24 cellular contexts compared by ENCODE assay signal in genomic region chr2:222738759-222739292, GRCh38.
DNase-seq lines count a peak whose midpoint lies in the region; ATAC-seq and TF ChIP-seq lines count a peak whose summit lies in the region.
"Had no signal": no experiment of that assay in that cellular context is flagged by ENCODE, and none has a peak within 500 bp of the region (broad histone marks: within the 10 kb centered on the region; RNA-seq: fewer than 3 reads in every experiment).

No MANE protein-coding gene starts in this region.

- TF ChIP-seq CTCF in HFFc6 (IDR thresholded peaks at IDR 0.05) (no peak), neural crest cell (conservative IDR thresholded peaks at IDR 0.05) (no peak), foreskin fibroblast (IDR thresholded peaks at IDR 0.05; ENCODE audit: low read depth, low read length) (no peak)

- peak; percentile 25 for DNase-seq in activated CD4-positive, alpha-beta T cell treated with anti-CD3 and anti-CD28 coated beads for 36 hours
- no peak for DNase-seq in activated CD4-positive, alpha-beta T cell treated with anti-CD3 and anti-CD28 coated beads, Interleukin-2, amount 50 U/mL, for 1 hour
- DNase-seq in HFFc6 (no peak), neural crest cell (ENCODE audit: low read depth, low spot score) (no peak), NCI-H510A treated with DMSO at 0.1 percent for 48 hours (lab: John Stamatoyannopoulos, UW) (no peak), foreskin fibroblast (no peak)
- peak; percentile 11 for DNase-seq in activated CD4-positive, alpha-beta memory T cell treated with anti-CD3 and anti-CD28 coated beads for 36 hours
- DNase-seq: activated T-cell treated with anti-CD3 and anti-CD28 coated beads, Interleukin-2, amount 50 U/mL, for 48 hours; BE2C; GOT3; hypothalamus; kidney glomerular epithelial cell; naive thymus-derived CD4-positive, alpha-beta T cell; NCI-H2029; NCI-H345; pancreas; sigmoid colon; stimulated activated CD4-positive, alpha-beta T cell treated with anti-CD3 and anti-CD28 coated beads, Interleukin-1b, Interleukin-23, amount 100 ng/mL, for 48 hours; stimulated activated naive CD8-positive, alpha-beta T cell treated with anti-CD3 and anti-CD28 coated beads, Interleukin-15, amount 100 ng/mL, for 72 hours had no signal

- H3K36me3 Mint-ChIP-seq in activated CD4-positive, alpha-beta T cell treated with anti-CD3 and anti-CD28 coated beads for 36 hours (ENCODE audit: low read depth): no peaks in the 10 kb centered on the region
- H3K36me3 Mint-ChIP-seq in HFFc6 (ENCODE audit: low read depth): peaks cover 8% of the 10 kb centered on the region; the same call in 1 of the 2 replicates
- H3K36me3 Mint-ChIP-seq in activated CD4-positive, alpha-beta memory T cell treated with anti-CD3 and anti-CD28 coated beads for 36 hours: no peaks in the 10 kb centered on the region
- H3K36me3 Mint-ChIP-seq in neural crest cell (ENCODE audit: low read depth): no peaks in the 10 kb centered on the region
- H3K36me3 Mint-ChIP-seq: brain; memory B cell; naive thymus-derived CD4-positive, alpha-beta T cell; type B pancreatic cell had no signal

- no peaks in the 10 kb centered on the region for H3K9me3 Mint-ChIP-seq in activated CD4-positive, alpha-beta T cell treated with anti-CD3 and anti-CD28 coated beads for 36 hours (ENCODE audit: low read depth)
- H3K9me3 Mint-ChIP-seq in HFFc6: no peaks in the 10 kb centered on the region
- no peaks in the 10 kb centered on the region for H3K9me3 Mint-ChIP-seq in activated CD4-positive, alpha-beta memory T cell treated with anti-CD3 and anti-CD28 coated beads for 36 hours
- H3K9me3 Mint-ChIP-seq in neural crest cell: peaks cover 3% of the 10 kb centered on the region
- H3K9me3 Mint-ChIP-seq: memory B cell; stimulated activated naive CD8-positive, alpha-beta T cell treated with anti-CD3 and anti-CD28 coated beads, Interleukin-15, amount 100 ng/mL, for 72 hours had no signal

- intact Hi-C loops in activated CD4-positive, alpha-beta T cell treated with anti-CD3 and anti-CD28 coated beads for 36 hours (cut with DNase I, micrococcal nuclease): no loop called here
- intact Hi-C loops in activated CD4-positive, alpha-beta memory T cell treated with anti-CD3 and anti-CD28 coated beads for 36 hours (cut with micrococcal nuclease): no loop called here

- H3K4me3 ChIP-seq in foreskin fibroblast (ENCODE audit: low read depth in 1 of 2, low read length in 2 of 2): no peak overlapping the region
- H3K4me3 ChIP-seq: coronary artery, pancreas, sigmoid colon had no signal

- H3K27ac Mint-ChIP-seq in activated CD4-positive, alpha-beta T cell treated with anti-CD3 and anti-CD28 coated beads for 36 hours: no peak overlapping the region
- H3K27ac Mint-ChIP-seq in HFFc6 (peak overlapping the region; percentile 23; the same call in 1 of the 2 replicates), neural crest cell (ENCODE audit: unreplicated experiment) (peak overlapping the region; percentile 48)
- H3K27ac Mint-ChIP-seq in activated CD4-positive, alpha-beta memory T cell treated with anti-CD3 and anti-CD28 coated beads for 36 hours: no peak overlapping the region
- H3K27ac Mint-ChIP-seq: brain, memory B cell, type B pancreatic cell had no signal

- POLR2A ChIA-PET in activated CD4-positive, alpha-beta T cell treated with anti-CD3 and anti-CD28 coated beads for 36 hours (lab: Charles Lee): interaction anchor here (0.7 kb wide), 1 partner anchor 45 kb away, joined by 3 read pairs; no protein-coding TSS in a partner anchor
- POLR2A ChIA-PET in activated CD4-positive, alpha-beta memory T cell treated with anti-CD3 and anti-CD28 coated beads for 36 hours (lab: Charles Lee): no interaction called here

- H3K4me1 Mint-ChIP-seq in activated CD4-positive, alpha-beta T cell treated with anti-CD3 and anti-CD28 coated beads for 36 hours: peaks cover 10% of the 10 kb centered on the region
- H3K4me1 Mint-ChIP-seq in HFFc6 (ENCODE audit: low read depth) (peaks cover 60% of the 10 kb centered on the region), neural crest cell (peaks cover 56% of the 10 kb centered on the region)
- H3K4me1 Mint-ChIP-seq in activated CD4-positive, alpha-beta memory T cell treated with anti-CD3 and anti-CD28 coated beads for 36 hours (ENCODE audit: low read depth): no peaks in the 10 kb centered on the region
- H3K4me1 Mint-ChIP-seq: memory B cell had no signal

- no peak overlapping the region for H3K4me3 Mint-ChIP-seq in activated CD4-positive, alpha-beta T cell treated with anti-CD3 and anti-CD28 coated beads for 36 hours
- H3K4me3 Mint-ChIP-seq in HFFc6 (no peak overlapping the region), neural crest cell (no peak overlapping the region)
- H3K4me3 Mint-ChIP-seq in activated CD4-positive, alpha-beta memory T cell treated with anti-CD3 and anti-CD28 coated beads for 36 hours: no peak overlapping the region
- H3K4me3 Mint-ChIP-seq: brain; memory B cell; naive thymus-derived CD4-positive, alpha-beta T cell; stimulated activated naive CD8-positive, alpha-beta T cell treated with anti-CD3 and anti-CD28 coated beads, Interleukin-15, amount 100 ng/mL, for 72 hours; type B pancreatic cell had no signal

- peaks cover 15% of the 10 kb centered on the region for H3K27me3 Mint-ChIP-seq in activated CD4-positive, alpha-beta T cell treated with anti-CD3 and anti-CD28 coated beads for 36 hours
- H3K27me3 Mint-ChIP-seq in HFFc6 (ENCODE audit: insufficient read depth): no peaks in the 10 kb centered on the region; the same call in 1 of the 2 replicates
- peaks cover 11% of the 10 kb centered on the region for H3K27me3 Mint-ChIP-seq in activated CD4-positive, alpha-beta memory T cell treated with anti-CD3 and anti-CD28 coated beads for 36 hours
- H3K27me3 Mint-ChIP-seq in neural crest cell (ENCODE audit: low read depth): no peaks in the 10 kb centered on the region
- H3K27me3 Mint-ChIP-seq: brain had no signal

- CTCF ChIA-PET in activated CD4-positive, alpha-beta T cell treated with anti-CD3 and anti-CD28 coated beads for 36 hours (lab: Charles Lee): no interaction called here
- CTCF ChIA-PET in activated CD4-positive, alpha-beta memory T cell treated with anti-CD3 and anti-CD28 coated beads for 36 hours (lab: Charles Lee): no interaction called here

- no peak for ATAC-seq in activated CD4-positive, alpha-beta T cell treated with anti-CD3 and anti-CD28 coated beads for 36 hours
- no peak for ATAC-seq in HG02642 (IDR thresholded peaks at IDR 0.05; ENCODE audit: poor library complexity, unreplicated experiment)
- ATAC-seq: naive thymus-derived CD4-positive, alpha-beta T cell; pancreas; stimulated activated naive CD8-positive, alpha-beta T cell treated with anti-CD3 and anti-CD28 coated beads, Interleukin-15, amount 100 ng/mL, for 72 hours had no signal

Comparison
In these comparisons a context has a peak if more than half of its experiments do, and no peak if none do; other contexts are left out.
1. DNase-seq: peak in activated CD4-positive, alpha-beta T cell treated with anti-CD3 and anti-CD28 coated beads for 36 hours (single experiment) and activated CD4-positive, alpha-beta memory T cell treated with anti-CD3 and anti-CD28 coated beads for 36 hours (single experiment); none in activated CD4-positive, alpha-beta T cell treated with anti-CD3 and anti-CD28 coated beads, Interleukin-2, amount 50 U/mL, for 1 hour (single experiment), HFFc6 (single experiment), neural crest cell (single experiment), NCI-H510A treated with DMSO at 0.1 percent for 48 hours (single experiment) and foreskin fibroblast (0 of 2).
2. H3K27ac Mint-ChIP-seq: peak in HFFc6 (single experiment) and neural crest cell (single experiment); none in activated CD4-positive, alpha-beta T cell treated with anti-CD3 and anti-CD28 coated beads for 36 hours (single experiment) and activated CD4-positive, alpha-beta memory T cell treated with anti-CD3 and anti-CD28 coated beads for 36 hours (single experiment).